ENCODE assay signal across 8 cellular contexts in the genomic region with DNA sequence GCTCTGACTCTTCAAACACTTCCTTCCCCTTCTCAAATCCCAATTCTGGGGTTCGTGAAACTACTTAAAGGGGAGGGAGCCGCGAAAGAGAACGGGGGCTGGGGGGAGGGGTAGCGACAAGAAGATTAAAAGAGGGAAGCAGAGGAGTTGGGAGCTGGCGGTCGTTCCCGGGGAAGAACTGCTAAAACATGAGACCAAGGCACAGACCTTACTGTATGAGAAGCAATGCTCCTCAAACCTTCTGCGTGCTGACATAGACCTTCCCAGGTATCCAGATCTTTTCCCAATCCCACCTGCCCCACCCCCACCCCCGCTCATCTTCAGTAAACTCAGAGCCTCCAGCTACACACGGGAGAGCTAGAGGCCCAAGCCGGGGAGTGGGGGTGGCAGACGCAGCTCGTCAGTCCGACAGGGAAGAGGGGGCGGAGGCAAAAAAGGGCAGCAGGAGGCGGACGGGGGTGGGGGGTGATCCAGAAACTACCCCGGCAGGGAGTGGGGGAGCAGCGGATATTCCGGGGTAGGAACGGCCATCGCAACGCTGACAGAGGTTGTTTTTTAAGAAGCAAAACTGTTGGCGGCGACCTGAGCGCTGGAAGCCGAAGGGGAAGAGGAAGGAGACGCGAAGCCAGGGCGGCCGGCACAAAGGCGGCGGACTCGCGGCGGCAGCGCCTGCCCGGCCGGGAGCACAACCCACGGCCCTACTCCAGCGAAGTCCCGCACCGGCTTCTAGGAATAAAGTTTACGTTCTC. TPM values are rescaled to one million over a fixed set of nuclear protein-coding genes. Genes with fewer than 3 reads are reported as not detected.
A peak's percentile ranks its signal among the peaks of the same experiment; 100 is the strongest.
DNase-seq lines count a peak whose midpoint lies in the region; ATAC-seq, FAIRE-seq and TF ChIP-seq lines count a peak whose summit lies in the region.

No MANE protein-coding gene starts in this region.

- H4K20me1 ChIP-seq in SK-N-SH (ENCODE audit: insufficient read depth): no peaks in the 10 kb centered on the region

- peak; percentile 75 for ATAC-seq in HG02571 (IDR thresholded peaks at IDR 0.05; ENCODE audit: unreplicated experiment)

- peaks cover 36% of the 10 kb centered on the region for H3K4me1 Mint-ChIP-seq in osteocyte (ENCODE audit: unreplicated experiment)

- H3K27me3 ChIP-seq in SK-N-SH (ENCODE audit: insufficient read depth) (no peaks in the 10 kb centered on the region), adrenal gland (no peaks in the 10 kb centered on the region)

- H3K36me3 ChIP-seq in SK-N-SH (replicated peaks in 1 of 2; ENCODE audit: control insufficient read depth in 1 of 2, insufficient read depth in 2 of 2, low read length in 1 of 2) (no peaks in the 10 kb centered on the region), adrenal gland (replicated peaks in 1 of 2) (no peaks in the 10 kb centered on the region)

- peak overlapping the region; percentile 86 for H2AFZ ChIP-seq in SK-N-SH (ENCODE audit: low read depth)

- peak overlapping the region; percentile 99 for H3K27ac ChIP-seq in SK-N-SH (ENCODE audit: low read depth in 2 of 2, low read length in 1 of 2)
- peak overlapping the region; percentile 93 to 99 (median 97) for H3K27ac ChIP-seq in adrenal gland

- peaks cover under 1% of the 10 kb centered on the region for H3K36me3 Mint-ChIP-seq in osteocyte (ENCODE audit: unreplicated experiment)

- FAIRE-seq in urothelium cell line (lab: Jason Lieb, UNC): peak; percentile 40

- no peaks in the 10 kb centered on the region for H3K9me2 ChIP-seq in SK-N-SH

- H3K9me3 ChIP-seq in SK-N-SH (no peaks in the 10 kb centered on the region), adrenal gland (replicated peaks in 1 of 3) (no peaks in the 10 kb centered on the region)

- peak overlapping the region; percentile 98 for H3K27ac Mint-ChIP-seq in osteocyte (ENCODE audit: unreplicated experiment)

- DNase-seq in GM12864 (ENCODE audit: low read depth) (peak; percentile 45), NCI-H1048 (lab: John Stamatoyannopoulos, UW) (peak; percentile 76), SK-N-SH (peak; percentile 87), adrenal gland (peak; percentile 92 to 97 (median 96)), cardiac septum (ENCODE audit: low spot score) (peak; percentile 94), osteocyte (ENCODE audit: extremely low spot score, unreplicated experiment) (peak; percentile 93), urothelium cell line (ENCODE audit: low spot score) (peak; percentile 86)

- H3K9ac ChIP-seq in SK-N-SH: peak overlapping the region; percentile 98

- no peaks in the 10 kb centered on the region for H3K27me3 Mint-ChIP-seq in osteocyte (ENCODE audit: unreplicated experiment)

- TF ChIP-seq CTCF in GM12864 (IDR thresholded peaks at IDR 0.05; ENCODE audit: low read depth, low read length, missing control alignments): no peak
- no peak for TF ChIP-seq CTCF in SK-N-SH (IDR thresholded peaks at IDR 0.05)
- no peak for TF ChIP-seq CTCF in adrenal gland (IDR thresholded peaks at IDR 0.05)
- no peak for TF ChIP-seq CTCF in osteocyte (IDR thresholded peaks at IDR 0.05)

- TF ChIP-seq EP300 in SK-N-SH (IDR thresholded peaks at IDR 0.05; ENCODE audit: borderline replicate concordance in 1 of 2, low read depth in 1 of 2, low read length in 1 of 2): 0 out of 4 replicates have a peak, but pooled peaks of 1 of the 2 experiments have one; percentile 5

- H3K4me3 ChIP-seq in GM12864 (ENCODE audit: low read depth, low read length): peak overlapping the region; percentile 73
- H3K4me3 ChIP-seq in SK-N-SH (ENCODE audit: low read depth in 2 of 2, low read length in 1 of 2): peak overlapping the region; percentile 80 to 85
- peak overlapping the region; percentile 57 to 84 (median 72) for H3K4me3 ChIP-seq in adrenal gland

- TF ChIP-seq RAD21 in SK-N-SH (IDR thresholded peaks at IDR 0.05; ENCODE audit: low read length): peak; percentile 28; the same call in 1 of the 2 replicates

- intact Hi-C loops in adrenal gland (cut with DNase I) (no loop called here), cardiac septum (cut with DNase I) (loop anchor here (5.0 kb wide), 2 partner anchors 98 to 182 kb away; partner anchors contain the start of gene CD302)

- POLR2A ChIA-PET in SK-N-SH (lab: Yijun Ruan, JAX): interaction anchor here (0.8 to 2.6 kb wide), 3 partner anchors 97 to 330 kb away, joined by 3 to 26 read pairs (median 4); partner anchors contain the start of gene MARCHF7

- H3K4me3 Mint-ChIP-seq in osteocyte (ENCODE audit: unreplicated experiment): peak overlapping the region; percentile 82

- WGBS in SK-N-SH (ENCODE audit: low lambda C conversion rate): 3% methylated on average over 34 of the region's 45 CpGs
- 0 to 2% (median 1%) methylated on average over 28 to 45 of the region's 45 CpGs for WGBS in adrenal gland, 4 donors

- peaks cover 21% of the 10 kb centered on the region for H3F3A ChIP-seq in SK-N-SH (replicated peaks; ENCODE audit: insufficient read depth)

- CTCF ChIA-PET in SK-N-SH (lab: Yijun Ruan, JAX): interaction anchor here (0.6 to 1.7 kb wide), 5 partner anchors 97 to 777 kb away, joined by 3 to 7 read pairs (median 3); partner anchors contain the start of gene MARCHF7

- peak; percentile 47 to 87 for TF ChIP-seq POLR2A in adrenal gland (IDR thresholded peaks at IDR 0.05)

- H3K9me3 Mint-ChIP-seq in osteocyte (ENCODE audit: unreplicated experiment): no peaks in the 10 kb centered on the region

- H3K4me1 ChIP-seq in SK-N-SH (ENCODE audit: control insufficient read depth in 1 of 2, insufficient read depth in 2 of 2, low read depth in 1 of 2, low read length in 1 of 2): peaks cover 15 to 24% of the 10 kb centered on the region in 2 experiments; a peak in 2 of 4 replicates
- peaks cover 7 to 54% of the 10 kb centered on the region in 2 donors for H3K4me1 ChIP-seq in adrenal gland (replicated peaks in 1 of 2)

- peaks cover 66% of the 10 kb centered on the region for H3K79me2 ChIP-seq in SK-N-SH (ENCODE audit: insufficient read depth)

- H3K4me2 ChIP-seq in SK-N-SH: peak overlapping the region; percentile 78

TF ChIP-seq in SK-N-SH, 30 proteins besides CTCF, POLR2A, EP300 and RAD21 (continues in another document):
- TF ChIP-seq SIN3A (IDR thresholded peaks at IDR 0.05; ENCODE audit: borderline replicate concordance, low read depth, low read length): peak; percentile 12; the same call in 1 of the 2 replicates
- TF ChIP-seq POLR2AphosphoS5 (IDR thresholded peaks at IDR 0.05; ENCODE audit: low read depth, low read length): peak; percentile 82
- no peak for TF ChIP-seq EZH2phosphoT487 (IDR thresholded peaks at IDR 0.05; ENCODE audit: borderline replicate concordance, low read depth)
- no peak for TF ChIP-seq GABPA (IDR thresholded peaks at IDR 0.05; ENCODE audit: low read depth)
- TF ChIP-seq NFIC (IDR thresholded peaks at IDR 0.05; ENCODE audit: borderline replicate concordance): no peak
- TF ChIP-seq JUND (IDR thresholded peaks at IDR 0.05): no peak; the same call in 1 of the 2 replicates
- TF ChIP-seq IRF3 (IDR thresholded peaks at IDR 0.05; ENCODE audit: low read depth, low read length): no peak
- no peak; the same call in 1 of the 2 replicates for TF ChIP-seq YY1 (IDR thresholded peaks at IDR 0.05; ENCODE audit: low read depth)
- 0 out of 2 replicates have a peak, but pooled peaks have one; percentile 53 for TF ChIP-seq RXRA (IDR thresholded peaks at IDR 0.05; ENCODE audit: borderline replicate concordance, low read depth)
- TF ChIP-seq, protein P1, sequence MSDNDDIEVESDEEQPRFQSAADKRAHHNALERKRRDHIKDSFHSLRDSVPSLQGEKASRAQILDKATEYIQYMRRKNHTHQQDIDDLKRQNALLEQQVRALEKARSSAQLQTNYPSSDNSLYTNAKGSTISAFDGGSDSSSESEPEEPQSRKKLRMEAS (IDR thresholded peaks at IDR 0.05; ENCODE audit: low read depth): peak; percentile 52
- peak; percentile 32 for TF ChIP-seq TCF12 (IDR thresholded peaks at IDR 0.05)
- peak; percentile 90 for TF ChIP-seq TAF1 (IDR thresholded peaks at IDR 0.05; ENCODE audit: borderline replicate concordance, low read depth, low read length)
- TF ChIP-seq CHD2 (IDR thresholded peaks at IDR 0.05; ENCODE audit: low read length, partially characterized antibody): peak; percentile 92
- TF ChIP-seq ELF1 (IDR thresholded peaks at IDR 0.05): 0 out of 2 replicates have a peak, but pooled peaks have one; percentile 1
- TF ChIP-seq NRF1 (IDR thresholded peaks at IDR 0.05; ENCODE audit: low read depth, low read length): no peak
- no peak for TF ChIP-seq TEAD4 (IDR thresholded peaks at IDR 0.05; ENCODE audit: borderline replicate concordance, insufficient read depth)
- no peak for TF ChIP-seq GATA2 (CRISPR knock-in tag; IDR thresholded peaks at IDR 0.05)
- TF ChIP-seq MEF2A (IDR thresholded peaks at IDR 0.05; ENCODE audit: borderline replicate concordance, low read depth): no peak

RNA-seq across cellular contexts. Expression of gene BAZ2B, which starts 1.0 kb away (rescaled TPM):
- polyA plus RNA-seq in SK-N-SH (2012; rRNA removed) (10.2 and 16.0 TPM in 2 replicates), adrenal gland (10 to 100 TPM; 18.9 to 61.8 (median 38.8) TPM)
- polyA plus RNA-seq in SK-N-SH (2012; cell fraction: cytosol; rRNA removed): 12.4 and 15.5 TPM in 2 replicates
- 13.2 and 28.2 TPM in 2 replicates for polyA plus RNA-seq in SK-N-SH (2012; cell fraction: nucleus; rRNA removed)
- total RNA-seq in adrenal gland (100 to 1,000 TPM in 3 of 8 donors, 10 to 100 TPM in 5; 44.0 to 136 (median 77.0) TPM), cardiac septum (51.8 TPM), osteocyte (81.5 and 82.9 TPM in 2 replicates)

Comparison
In these comparisons a context has a peak if more than half of its experiments do, and no peak if none do; other contexts are left out.
1. Peak in every context shown above with its lines: DNase-seq, ATAC-seq, H3K4me3 ChIP-seq and H3K27ac ChIP-seq.
2. DNase-seq: peak in every context shown above with its lines; median percentile 96 in adrenal gland; 94 in cardiac septum; 93 in osteocyte; 87 in SK-N-SH; 86 in urothelium cell line; 76 in NCI-H1048; 45 in GM12864.